In genomic region chr17:58039975-58040374, GRCh38 we compare ENCODE assay signal across 1 cellular context.
TF ChIP-seq lines count a peak whose summit lies in the region.

No MANE protein-coding gene starts in this region.

TF ChIP-seq in H1, 55 proteins besides CTCF, POLR2A, EP300 and RAD21:
- TF ChIP-seq EZH2 (IDR thresholded peaks at IDR 0.05; ENCODE audit: low read depth, low read length, severe bottlenecking) (no peak), PHF8 (conservative IDR thresholded peaks at IDR 0.05; ENCODE audit: low read depth, low read length) (no peak), EGR1 (IDR thresholded peaks at IDR 0.05; ENCODE audit: borderline replicate concordance, low read depth, low read length) (no peak), E2F6 (IDR thresholded peaks at IDR 0.05) (no peak), FOSL1 (IDR thresholded peaks at IDR 0.05; ENCODE audit: insufficient read depth, low read depth, low read length) (no peak), CTBP2 (IDR thresholded peaks at IDR 0.05; ENCODE audit: borderline replicate concordance, insufficient read depth, insufficient read length, low read length) (no peak), CEBPB (IDR thresholded peaks at IDR 0.05; ENCODE audit: low read depth, low read length) (no peak), POLR2AphosphoS5 (IDR thresholded peaks at IDR 0.05; ENCODE audit: low read depth, low read length) (no peak), SIX5 (IDR thresholded peaks at IDR 0.05; ENCODE audit: low read depth, low read length) (no peak), RNF2 (IDR thresholded peaks at IDR 0.05; ENCODE audit: borderline replicate concordance, low read depth, low read length, missing control alignments, poor library complexity, severe bottlenecking) (no peak), USF2 (IDR thresholded peaks at IDR 0.05; ENCODE audit: low read length) (no peak), NANOG (IDR thresholded peaks at IDR 0.05; ENCODE audit: insufficient read depth, low read depth, low read length, poor library complexity, severe bottlenecking) (no peak), KDM4A (IDR thresholded peaks at IDR 0.05; ENCODE audit: low read depth, low read length, severe bottlenecking) (no peak), JUND (IDR thresholded peaks at IDR 0.05; ENCODE audit: low read length) (no peak), SP2 (IDR thresholded peaks at IDR 0.05; ENCODE audit: low read length) (no peak), SIRT6 (IDR thresholded peaks at IDR 0.05; ENCODE audit: low read length) (no peak), HDAC6 (IDR thresholded peaks at IDR 0.05; ENCODE audit: low read depth, low read length) (no peak), CREB1 (IDR thresholded peaks at IDR 0.05) (no peak), TAF7 (optimal IDR thresholded peaks at IDR 0.05; ENCODE audit: borderline replicate concordance, low read depth, low read length) (no peak), RFX5 (IDR thresholded peaks at IDR 0.05; ENCODE audit: borderline replicate concordance, low read depth, low read length) (no peak)
